In the genomic region with DNA sequence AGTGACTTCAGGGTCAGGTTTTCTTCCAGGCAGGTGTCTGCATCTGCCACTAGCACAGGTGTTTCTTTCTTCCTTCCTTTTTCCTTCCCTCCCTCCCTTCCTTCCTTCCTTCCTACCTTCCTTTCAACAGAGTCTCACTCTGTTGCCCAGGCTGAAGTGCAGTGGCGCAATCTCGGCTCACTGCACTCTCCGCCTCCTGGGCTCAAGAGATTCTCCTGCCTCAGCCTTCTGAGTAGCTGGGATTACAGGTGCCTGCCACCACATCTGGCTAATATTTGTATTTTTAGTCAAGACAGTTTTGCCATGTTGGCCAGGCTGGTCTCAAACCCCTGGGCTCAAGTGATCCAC, we compare ENCODE assay signal across 1 cellular context.
A peak's percentile ranks its signal among the peaks of the same experiment; 100 is the strongest.
TF ChIP-seq lines count a peak whose summit lies in the region.

No MANE protein-coding gene starts in this region.

TF ChIP-seq in Ishikawa, 13 proteins besides CTCF, POLR2A, EP300 and RAD21:
- TF ChIP-seq CEBPB (IDR thresholded peaks at IDR 0.05), result peak; percentile 58; the same call in 1 of the 2 replicates
